ENCODE assay signal across 13 cellular contexts in the genomic region with DNA sequence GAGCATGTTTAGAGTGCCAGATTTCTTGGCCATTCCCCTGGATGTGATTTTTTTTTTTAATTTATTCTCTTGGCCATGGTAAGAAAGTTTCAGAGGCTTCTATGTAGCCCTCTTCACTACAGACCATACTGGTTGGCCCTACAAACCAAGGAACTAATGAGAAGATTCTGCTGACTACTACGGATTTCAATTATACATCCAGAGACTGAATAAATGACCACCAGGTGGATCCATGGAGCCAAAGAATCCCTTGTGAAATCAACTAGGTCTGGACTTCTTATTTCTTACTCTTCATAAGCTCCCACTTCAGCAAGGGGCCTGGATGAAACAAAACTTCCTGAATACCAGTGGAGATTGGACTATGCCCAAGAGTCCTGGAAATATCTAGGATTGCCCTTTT. TPM values are rescaled to one million over a fixed set of nuclear protein-coding genes. Genes with fewer than 3 reads are reported as not detected.
DNase-seq lines count a peak whose midpoint lies in the region; ATAC-seq and TF ChIP-seq lines count a peak whose summit lies in the region.
"Had no signal": no experiment of that assay in that cellular context is flagged by ENCODE, and none has a peak within 500 bp of the region (broad histone marks: within the 10 kb centered on the region; RNA-seq: fewer than 3 reads in every experiment).

No MANE protein-coding gene starts in this region.

- H3K9me3 Mint-ChIP-seq in MCF 10A (ENCODE audit: unreplicated experiment) (no peaks in the 10 kb centered on the region), type B pancreatic cell (no peaks in the 10 kb centered on the region)
- no peaks in the 10 kb centered on the region for H3K9me3 Mint-ChIP-seq in activated CD4-positive, alpha-beta T cell treated with anti-CD3 and anti-CD28 coated beads, Interleukin-2, amount 10 ng/mL, durations not matched to agents 7 days and 5 days
- H3K9me3 Mint-ChIP-seq: activated naive CD4-positive, alpha-beta T cell treated with anti-CD3 and anti-CD28 coated beads, Interleukin-2, amount 50 U/mL, for 24 hours had no signal

- H3K27me3 ChIP-seq in breast epithelium = no peaks in the 10 kb centered on the region
- H3K27me3 ChIP-seq: BLaER1 treated with 17β-estradiol and CSF1 and Interleukin-3, amounts not matched to agents 10 nM and 100 nM had no signal

- no peaks in the 10 kb centered on the region for H3K4me1 ChIP-seq in breast epithelium
- H3K4me1 ChIP-seq: BLaER1 treated with 17β-estradiol and CSF1 and Interleukin-3, amounts not matched to agents 10 nM and 100 nM had no signal

- no peaks in the 10 kb centered on the region for H3K9me3 ChIP-seq in breast epithelium
- H3K9me3 ChIP-seq: BLaER1 treated with 17β-estradiol and CSF1 and Interleukin-3, amounts not matched to agents 10 nM and 100 nM had no signal

- peaks cover 5% of the 10 kb centered on the region for H3K36me3 Mint-ChIP-seq in MCF 10A (ENCODE audit: insufficient read depth, unreplicated experiment)
- H3K36me3 Mint-ChIP-seq in type B pancreatic cell = no peaks in the 10 kb centered on the region
- H3K36me3 Mint-ChIP-seq in activated CD4-positive, alpha-beta T cell treated with anti-CD3 and anti-CD28 coated beads, Interleukin-2, amount 10 ng/mL, durations not matched to agents 7 days and 5 days (ENCODE audit: low read depth) = no peaks in the 10 kb centered on the region

- POLR2A ChIA-PET in MCF 10A (lab: Yijun Ruan, JAX) = interaction anchor here (0.6 kb wide), 1 partner anchor 28 kb away, joined by 3 read pairs; no protein-coding TSS in a partner anchor
- POLR2A ChIA-PET in activated CD4-positive, alpha-beta T cell treated with anti-CD3 and anti-CD28 coated beads, Interleukin-2, amount 10 ng/mL, durations not matched to agents 7 days and 5 days (lab: Charles Lee) = no interaction called here

- H3K27ac ChIP-seq in breast epithelium = no peak overlapping the region
- H3K27ac ChIP-seq: BLaER1 treated with 17β-estradiol and CSF1 and Interleukin-3, amounts not matched to agents 10 nM and 100 nM had no signal

- H3K4me3 ChIP-seq in breast epithelium (no peak overlapping the region), NB4 (ENCODE audit: low read depth, low read length) (no peak overlapping the region)
- H3K4me3 ChIP-seq: BLaER1 treated with 17β-estradiol and CSF1 and Interleukin-3, amounts not matched to agents 10 nM and 100 nM had no signal

- H3K27ac Mint-ChIP-seq in MCF 10A (ENCODE audit: low read depth, unreplicated experiment) (no peak overlapping the region), type B pancreatic cell (no peak overlapping the region)
- H3K27ac Mint-ChIP-seq in activated CD4-positive, alpha-beta T cell treated with anti-CD3 and anti-CD28 coated beads, Interleukin-2, amount 10 ng/mL, durations not matched to agents 7 days and 5 days = no peak overlapping the region
- H3K27ac Mint-ChIP-seq: activated naive CD4-positive, alpha-beta T cell treated with anti-CD3 and anti-CD28 coated beads, Interleukin-2, amount 50 U/mL, for 24 hours had no signal

- H3K4me1 Mint-ChIP-seq in MCF 10A (ENCODE audit: insufficient read depth, unreplicated experiment) (no peaks in the 10 kb centered on the region), type B pancreatic cell (ENCODE audit: unreplicated experiment) (no peaks in the 10 kb centered on the region)
- H3K4me1 Mint-ChIP-seq in activated CD4-positive, alpha-beta T cell treated with anti-CD3 and anti-CD28 coated beads, Interleukin-2, amount 10 ng/mL, durations not matched to agents 7 days and 5 days = no peaks in the 10 kb centered on the region
- H3K4me1 Mint-ChIP-seq: activated naive CD4-positive, alpha-beta T cell treated with anti-CD3 and anti-CD28 coated beads, Interleukin-2, amount 50 U/mL, for 24 hours had no signal

- TF ChIP-seq CTCF in MCF 10A (IDR thresholded peaks at IDR 0.05; ENCODE audit: unreplicated experiment) (no peak), breast epithelium (IDR thresholded peaks at IDR 0.05) (no peak), NB4 (IDR thresholded peaks at IDR 0.05; ENCODE audit: low read depth, low read length) (no peak), type B pancreatic cell (conservative IDR thresholded peaks at IDR 0.05) (peak; percentile 18)

- TF ChIP-seq POLR2A in breast epithelium (IDR thresholded peaks at IDR 0.05) (no peak), NB4 (IDR thresholded peaks at IDR 0.05; ENCODE audit: extremely low read depth, insufficient read length) (no peak)

- H3K27me3 Mint-ChIP-seq in MCF 10A (ENCODE audit: insufficient read depth, unreplicated experiment) (peaks cover 14% of the 10 kb centered on the region), type B pancreatic cell (peaks cover 13% of the 10 kb centered on the region)
- H3K27me3 Mint-ChIP-seq in activated CD4-positive, alpha-beta T cell treated with anti-CD3 and anti-CD28 coated beads, Interleukin-2, amount 10 ng/mL, durations not matched to agents 7 days and 5 days = peaks cover 6% of the 10 kb centered on the region

- BruUV-seq in MCF 10A (replicated peaks; lab: Mats Ljungman, UMichigan) = no TSS peak

- CTCF ChIA-PET in MCF 10A (lab: Yijun Ruan, JAX) = interaction anchor here (0.8 to 1.9 kb wide), 5 partner anchors 17 to 281 kb away, joined by 3 to 8 read pairs (median 3); no protein-coding TSS in a partner anchor
- CTCF ChIA-PET in activated CD4-positive, alpha-beta T cell treated with anti-CD3 and anti-CD28 coated beads, Interleukin-2, amount 10 ng/mL, durations not matched to agents 7 days and 5 days (lab: Charles Lee) = no interaction called here

- no peak overlapping the region for H3K4me3 Mint-ChIP-seq in MCF 10A (ENCODE audit: unreplicated experiment)
- H3K4me3 Mint-ChIP-seq in type B pancreatic cell = no peak overlapping the region
- H3K4me3 Mint-ChIP-seq in activated CD4-positive, alpha-beta T cell treated with anti-CD3 and anti-CD28 coated beads, Interleukin-2, amount 10 ng/mL, durations not matched to agents 7 days and 5 days = no peak overlapping the region
- H3K4me3 Mint-ChIP-seq: activated naive CD4-positive, alpha-beta T cell treated with anti-CD3 and anti-CD28 coated beads, Interleukin-2, amount 50 U/mL, for 24 hours had no signal

- no peak for ATAC-seq in left colon

- intact Hi-C loops in MCF 10A (cut with micrococcal nuclease) (no loop called here), breast epithelium (cut with DNase I; ENCODE audit: low total_unique reads) (no loop called here), left colon (cut with DNase I, micrococcal nuclease) (no loop called here)

- DNase-seq in MCF 10A (ENCODE audit: unreplicated experiment) (peak; percentile 27), breast epithelium (ENCODE audit: low spot score in 2 of 2) (no peak), NB4 (ENCODE audit: low read depth) (peak; percentile 12), dermis blood vessel endothelial cell (peak; percentile 12), type B pancreatic cell (ENCODE audit: extremely low spot score, unreplicated experiment) (no peak), left colon (no peak), NCI-H345 (lab: John Stamatoyannopoulos, UW) (no peak)
- DNase-seq in activated CD4-positive, alpha-beta T cell treated with anti-CD3 and anti-CD28 coated beads, Interleukin-2, amount 10 ng/mL, durations not matched to agents 7 days and 5 days = no peak
- DNase-seq: cortex of kidney; foreskin melanocyte; stimulated activated CD8-positive, alpha-beta memory T cell treated with anti-CD3 and anti-CD28 coated beads, Interleukin-4, amount 100 ng/mL, for 48 hours had no signal

- no peaks in the 10 kb centered on the region for H3K36me3 ChIP-seq in breast epithelium

RNA-seq across cellular contexts. Expression of a gene that starts 27.6 kb away (rescaled TPM):
- 34.0 and 34.1 TPM in 2 replicates for total RNA-seq in MCF 10A (2022)
- total RNA-seq in breast epithelium = 10 to 100 TPM; 27.9 to 37.6 (median 31.3) TPM
- 34.9 and 52.8 TPM in 2 replicates for total RNA-seq in dermis blood vessel endothelial cell
- 24.3 and 32.5 TPM in 2 replicates for total RNA-seq in type B pancreatic cell (ENCODE audit: low replicate concordance)
- 10 to 100 TPM; 41.7 to 42.5 TPM for total RNA-seq in left colon
- 10 to 100 TPM; 28.7 to 30.9 TPM for total RNA-seq in activated CD4-positive, alpha-beta T cell treated with anti-CD3 and anti-CD28 coated beads, Interleukin-2, amount 10 ng/mL, durations not matched to agents 7 days and 5 days

Comparison
In these comparisons a context has a peak if more than half of its experiments do, and no peak if none do; other contexts are left out.
1. DNase-seq: peak in MCF 10A (single experiment), NB4 (single experiment) and dermis blood vessel endothelial cell (single experiment); none in breast epithelium (0 of 2), type B pancreatic cell (single experiment), left colon (0 of 2), activated CD4-positive, alpha-beta T cell treated with anti-CD3 and anti-CD28 coated beads, Interleukin-2, amount 10 ng/mL, durations not matched to agents 7 days and 5 days (single experiment) and NCI-H345 (single experiment).